24 cellular contexts compared by ENCODE assay signal in the genomic region with DNA sequence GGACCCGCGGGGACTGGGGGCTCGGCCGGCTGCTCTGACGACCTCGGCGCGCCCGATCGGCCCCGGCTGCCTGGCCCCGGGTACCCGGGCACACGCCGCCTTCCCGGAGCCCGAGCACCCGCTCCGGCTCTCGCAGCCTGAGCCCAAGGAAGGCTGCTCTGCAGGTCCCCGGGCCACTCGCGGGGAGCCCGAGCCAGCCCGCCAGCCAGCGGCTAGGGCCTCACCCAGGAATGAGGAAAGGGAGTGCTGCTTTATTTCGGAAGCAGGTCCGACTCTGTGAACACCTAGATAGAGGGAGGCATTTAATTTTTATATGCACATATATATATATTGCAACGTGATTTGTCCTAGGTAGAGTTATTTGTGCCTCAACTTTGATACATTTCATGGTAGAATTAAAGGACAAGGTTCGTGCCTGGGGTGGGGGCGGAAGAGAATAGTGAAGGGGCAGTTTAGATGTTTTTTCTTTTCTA. TPM values are rescaled to one million over a fixed set of nuclear protein-coding genes. Genes with fewer than 3 reads are reported as not detected.
DNase-seq lines count a peak whose midpoint lies in the region; ATAC-seq and TF ChIP-seq lines count a peak whose summit lies in the region.
"Had no signal": no experiment of that assay in that cellular context is flagged by ENCODE, and none has a peak within 500 bp of the region (broad histone marks: within the 10 kb centered on the region; RNA-seq: fewer than 3 reads in every experiment).

No MANE protein-coding gene starts in this region.

- no peak for TF ChIP-seq EP300 in tibial nerve (IDR thresholded peaks at IDR 0.05)

- intact Hi-C loops in lower leg skin (cut with DNase I; ENCODE audit: low total_unique reads) (no loop called here), natural killer cell (cut with micrococcal nuclease) (no loop called here)

- peak overlapping the region; percentile 58 for H3K4me3 ChIP-seq in endodermal cell (ENCODE audit: low read length)
- peak overlapping the region; percentile 38 for H3K4me3 ChIP-seq in mucosa of stomach (ENCODE audit: low read length)
- H3K4me3 ChIP-seq in lower leg skin (ENCODE audit: low read depth, poor library complexity, severe bottlenecking), result no peak overlapping the region
- no peak overlapping the region for H3K4me3 ChIP-seq in tibial nerve
- H3K4me3 ChIP-seq: K562, thyroid gland had no signal

- TF ChIP-seq POLR2A in lower leg skin (IDR thresholded peaks at IDR 0.05) (no peak), tibial nerve (IDR thresholded peaks at IDR 0.05) (no peak)

- H3K27ac Mint-ChIP-seq in endodermal cell (peak overlapping the region; percentile 86), natural killer cell (no peak overlapping the region)
- H3K27ac Mint-ChIP-seq: immature natural killer cell; naive thymus-derived CD4-positive, alpha-beta T cell; stimulated activated effector memory CD8-positive, alpha-beta T cell treated with anti-CD3 and anti-CD28 coated beads, Interleukin-12 subunit alpha, Interleukin-12 subunit beta, amount 100 ng/mL, for 72 hours; T-helper 17 cell had no signal

- H3K4me1 Mint-ChIP-seq in endodermal cell, result peaks cover 91% of the 10 kb centered on the region
- H3K4me1 Mint-ChIP-seq in natural killer cell, result no peaks in the 10 kb centered on the region
- H3K4me1 Mint-ChIP-seq: immature natural killer cell; naive thymus-derived CD4-positive, alpha-beta T cell; stimulated activated effector memory CD8-positive, alpha-beta T cell treated with anti-CD3 and anti-CD28 coated beads, Interleukin-12 subunit alpha, Interleukin-12 subunit beta, amount 100 ng/mL, for 72 hours; T-helper 17 cell had no signal

- H3K9ac ChIP-seq in endodermal cell (ENCODE audit: extremely low read depth, low read length, poor library complexity, severe bottlenecking) (peak overlapping the region; percentile 55), mucosa of stomach (ENCODE audit: low read length) (peak overlapping the region; percentile 81)
- H3K9ac ChIP-seq: parathyroid adenoma had no signal

- ATAC-seq in natural killer cell, result no peak
- ATAC-seq: K562; naive thymus-derived CD4-positive, alpha-beta T cell; stimulated activated effector memory CD8-positive, alpha-beta T cell treated with anti-CD3 and anti-CD28 coated beads, Interleukin-12 subunit alpha, Interleukin-12 subunit beta, amount 100 ng/mL, for 72 hours; T-helper 17 cell had no signal

- H3K36me3 Mint-ChIP-seq in endodermal cell (ENCODE audit: low read depth) (peaks cover 36% of the 10 kb centered on the region), natural killer cell (no peaks in the 10 kb centered on the region)
- H3K36me3 Mint-ChIP-seq: stimulated activated effector memory CD8-positive, alpha-beta T cell treated with anti-CD3 and anti-CD28 coated beads, Interleukin-12 subunit alpha, Interleukin-12 subunit beta, amount 100 ng/mL, for 72 hours had no signal

- DNase-seq in DMS53 (lab: John Stamatoyannopoulos, UW), result peak; percentile 61
- DNase-seq in DMS53 treated with DMSO at 0.1 percent for 48 hours (lab: John Stamatoyannopoulos, UW; ENCODE audit: unreplicated experiment), result no peak
- peak; percentile 70 for DNase-seq in endodermal cell
- DNase-seq in lower leg skin (ENCODE audit: low spot score in 2 of 2), result no peak
- no peak for DNase-seq in natural killer cell
- no peak for DNase-seq in tibial nerve (ENCODE audit: low spot score in 2 of 2)
- DNase-seq in NCI-H526 treated with DMSO at 0.1 percent for 48 hours (lab: John Stamatoyannopoulos, UW), result no peak
- DNase-seq: activated CD4-positive, alpha-beta T cell treated with anti-CD3 and anti-CD28 coated beads, Interleukin-2, amount 50 U/mL, for 4 hours; activated effector memory CD4-positive, alpha-beta T cell treated with anti-CD3 and anti-CD28 coated beads, Interleukin-2, amount 50 U/mL, for 16 hours; BE2C; GDM1; head of caudate nucleus; immature natural killer cell; naive thymus-derived CD4-positive, alpha-beta T cell; NCI-H2227 treated with DMSO at 0.1 percent for 48 hours; Peyer's patch; T-helper 17 cell; thyroid gland had no signal

- H3K9me3 ChIP-seq in endodermal cell (ENCODE audit: control insufficient read depth, low read length) (no peaks in the 10 kb centered on the region), mucosa of stomach (ENCODE audit: control insufficient read depth, low read length) (no peaks in the 10 kb centered on the region), tibial nerve (no peaks in the 10 kb centered on the region)
- H3K9me3 ChIP-seq: BE2C, thyroid gland had no signal

- H3K4me1 ChIP-seq in endodermal cell (ENCODE audit: control insufficient read depth, insufficient read depth, low read length) (peaks cover 71% of the 10 kb centered on the region), mucosa of stomach (ENCODE audit: control insufficient read depth, insufficient read depth, low read length) (peaks cover 43% of the 10 kb centered on the region), tibial nerve (peaks cover 0 to 13% (median 0%) of the 10 kb centered on the region in 4 donors)
- H3K4me1 ChIP-seq: BE2C, parathyroid adenoma, Peyer's patch had no signal

- TF ChIP-seq CTCF in endodermal cell (conservative IDR thresholded peaks at IDR 0.05) (no peak), lower leg skin (IDR thresholded peaks at IDR 0.05) (no peak), natural killer cell (IDR thresholded peaks at IDR 0.05) (no peak), tibial nerve (IDR thresholded peaks at IDR 0.05) (no peak)

- H3K4me3 Mint-ChIP-seq in endodermal cell (peak overlapping the region; percentile 59), natural killer cell (no peak overlapping the region)
- H3K4me3 Mint-ChIP-seq: naive thymus-derived CD4-positive, alpha-beta T cell; stimulated activated effector memory CD8-positive, alpha-beta T cell treated with anti-CD3 and anti-CD28 coated beads, Interleukin-12 subunit alpha, Interleukin-12 subunit beta, amount 100 ng/mL, for 72 hours; T-helper 17 cell had no signal

- WGBS in endodermal cell (ENCODE audit: insufficient coverage in 1 of 2, insufficient read length in 1 of 2), 2 experiments, result 0 to 6% methylated on average over 5 to 29 of the region's 31 CpGs
- WGBS in lower leg skin, 2 donors, result 2 to 3% methylated on average over 14 to 29 of the region's 31 CpGs
- 3% methylated on average over 21 to 31 of the region's 31 CpGs for WGBS in tibial nerve, 2 donors

- H3K27me3 Mint-ChIP-seq in endodermal cell (ENCODE audit: insufficient read depth) (peaks cover 75% of the 10 kb centered on the region), natural killer cell (ENCODE audit: low read depth in 2 of 2) (peaks cover 64 to 80% of the 10 kb centered on the region in 2 donors)

- no peaks in the 10 kb centered on the region for H3K9me3 Mint-ChIP-seq in endodermal cell
- no peaks in the 10 kb centered on the region for H3K9me3 Mint-ChIP-seq in natural killer cell
- H3K9me3 Mint-ChIP-seq: stimulated activated effector memory CD8-positive, alpha-beta T cell treated with anti-CD3 and anti-CD28 coated beads, Interleukin-12 subunit alpha, Interleukin-12 subunit beta, amount 100 ng/mL, for 72 hours had no signal

- peaks cover 50% of the 10 kb centered on the region for H3K36me3 ChIP-seq in endodermal cell (ENCODE audit: control insufficient read depth, insufficient read depth, low read length)
- no peaks in the 10 kb centered on the region for H3K36me3 ChIP-seq in mucosa of stomach (ENCODE audit: control insufficient read depth, insufficient read depth, low read length)
- H3K36me3 ChIP-seq in tibial nerve, result no peaks in the 10 kb centered on the region
- H3K36me3 ChIP-seq: BE2C, Peyer's patch, thyroid gland had no signal

- H3K27me3 ChIP-seq in endodermal cell (ENCODE audit: control insufficient read depth, insufficient read depth, low read length, poor library complexity, severe bottlenecking), result peaks cover 27% of the 10 kb centered on the region
- peaks cover 13% of the 10 kb centered on the region for H3K27me3 ChIP-seq in mucosa of stomach (ENCODE audit: control insufficient read depth, insufficient read depth, low read length)
- H3K27me3 ChIP-seq in tibial nerve, result peaks cover 0 to 97% of the 10 kb centered on the region in 2 donors
- H3K27me3 ChIP-seq: Peyer's patch had no signal

- H3K27ac ChIP-seq in endodermal cell (ENCODE audit: low read depth, low read length) (no peak overlapping the region), tibial nerve (no peak overlapping the region)
- H3K27ac ChIP-seq: parathyroid adenoma, Peyer's patch, thyroid gland, VCaP had no signal

RNA-seq across cellular contexts. Expression of a gene that starts 15.5 kb away (rescaled TPM):
- total RNA-seq in endodermal cell, result 100 to 1,000 TPM in 1 of 2 donors, 10 to 100 TPM in 1; 86.7 to 123 TPM
- 19.1 TPM for polyA plus RNA-seq in endodermal cell (2013, experiment 1 of 2)
- 21.7 TPM for polyA plus RNA-seq in endodermal cell (2013, experiment 2 of 2)
- not detected for total RNA-seq in lower leg skin
- total RNA-seq in natural killer cell, result not detected
- under 1 TPM in 1 of 4 donors, not detected in 3; 0.60 TPM for total RNA-seq in tibial nerve
- total RNA-seq: lung microvascular endothelial cell; naive thymus-derived CD4-positive, alpha-beta T cell; T-helper 17 cell had no signal
- polyA plus RNA-seq: immature natural killer cell; naive thymus-derived CD4-positive, alpha-beta T cell had no signal

Comparison
In these comparisons a context has a peak if more than half of its experiments do, and no peak if none do; other contexts are left out.
1. DNase-seq: peak in DMS53 (single experiment) and endodermal cell (single experiment); none in DMS53 treated with DMSO at 0.1 percent for 48 hours (single experiment), lower leg skin (0 of 2), natural killer cell (single experiment), tibial nerve (0 of 2) and NCI-H526 treated with DMSO at 0.1 percent for 48 hours (single experiment).
2. H3K4me3 ChIP-seq: peak in endodermal cell (single experiment) and mucosa of stomach (single experiment); none in lower leg skin (single experiment) and tibial nerve (0 of 4).
3. RNA of a gene that starts 15.5 kb away (total RNA-seq): 86.7 to 123 TPM in endodermal cell; not detected in lower leg skin, not detected in natural killer cell and 0.60 TPM in tibial nerve; every median in the first group is over 10 times any median in the second.